ENCODE assay signal across 8 cellular contexts in the genomic region with DNA sequence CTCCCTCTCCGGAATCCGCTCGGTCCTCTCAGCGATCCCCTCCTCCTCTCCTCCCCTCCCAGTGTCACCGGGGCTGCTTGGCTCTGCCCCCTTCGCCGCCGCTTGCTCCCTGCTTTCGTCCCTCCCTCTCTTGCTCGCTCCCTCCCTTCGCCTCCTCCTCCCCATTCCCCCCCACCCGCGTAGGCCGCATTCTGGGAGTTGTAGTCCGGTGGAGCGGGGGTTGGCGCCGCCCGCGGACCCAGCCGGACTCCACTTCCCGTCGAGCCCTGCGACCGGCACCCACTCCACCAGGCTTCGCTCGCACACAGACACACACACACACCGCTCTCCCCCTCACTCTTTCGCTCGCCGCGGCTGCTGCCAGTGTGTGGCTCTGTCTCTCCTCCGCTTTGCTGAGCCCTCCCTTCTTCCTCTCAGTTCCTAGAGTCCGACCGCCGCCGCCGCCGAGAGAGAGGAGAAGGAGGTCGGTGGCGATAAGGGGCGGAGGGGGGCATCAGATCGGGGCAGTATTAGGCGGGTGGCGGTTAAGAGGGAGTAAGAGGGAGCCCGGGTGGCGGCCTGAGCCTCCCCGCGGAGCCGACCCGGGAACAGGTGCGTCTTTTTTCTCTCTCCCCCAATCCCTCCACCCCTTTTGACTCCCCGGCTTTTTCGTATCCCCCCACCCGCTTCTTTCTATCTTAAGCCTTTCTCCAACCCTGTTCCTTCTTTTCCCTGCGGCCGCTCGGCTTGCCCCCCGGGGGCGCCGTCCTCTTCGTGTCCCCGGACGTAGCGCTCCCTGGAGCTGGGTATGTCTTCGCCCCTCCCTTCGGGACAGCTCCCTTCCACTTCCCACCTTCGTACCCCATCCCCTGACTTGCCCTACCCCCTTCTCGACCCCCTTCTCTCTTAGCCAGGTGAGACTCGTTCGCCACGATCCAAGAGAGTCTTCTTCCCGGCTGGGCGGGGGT. TPM values are rescaled to one million over a fixed set of nuclear protein-coding genes. Genes with fewer than 3 reads are reported as not detected.
A peak's percentile ranks its signal among the peaks of the same experiment; 100 is the strongest.
DNase-seq lines count a peak whose midpoint lies in the region; TF ChIP-seq lines count a peak whose summit lies in the region.

A gene with protein sequence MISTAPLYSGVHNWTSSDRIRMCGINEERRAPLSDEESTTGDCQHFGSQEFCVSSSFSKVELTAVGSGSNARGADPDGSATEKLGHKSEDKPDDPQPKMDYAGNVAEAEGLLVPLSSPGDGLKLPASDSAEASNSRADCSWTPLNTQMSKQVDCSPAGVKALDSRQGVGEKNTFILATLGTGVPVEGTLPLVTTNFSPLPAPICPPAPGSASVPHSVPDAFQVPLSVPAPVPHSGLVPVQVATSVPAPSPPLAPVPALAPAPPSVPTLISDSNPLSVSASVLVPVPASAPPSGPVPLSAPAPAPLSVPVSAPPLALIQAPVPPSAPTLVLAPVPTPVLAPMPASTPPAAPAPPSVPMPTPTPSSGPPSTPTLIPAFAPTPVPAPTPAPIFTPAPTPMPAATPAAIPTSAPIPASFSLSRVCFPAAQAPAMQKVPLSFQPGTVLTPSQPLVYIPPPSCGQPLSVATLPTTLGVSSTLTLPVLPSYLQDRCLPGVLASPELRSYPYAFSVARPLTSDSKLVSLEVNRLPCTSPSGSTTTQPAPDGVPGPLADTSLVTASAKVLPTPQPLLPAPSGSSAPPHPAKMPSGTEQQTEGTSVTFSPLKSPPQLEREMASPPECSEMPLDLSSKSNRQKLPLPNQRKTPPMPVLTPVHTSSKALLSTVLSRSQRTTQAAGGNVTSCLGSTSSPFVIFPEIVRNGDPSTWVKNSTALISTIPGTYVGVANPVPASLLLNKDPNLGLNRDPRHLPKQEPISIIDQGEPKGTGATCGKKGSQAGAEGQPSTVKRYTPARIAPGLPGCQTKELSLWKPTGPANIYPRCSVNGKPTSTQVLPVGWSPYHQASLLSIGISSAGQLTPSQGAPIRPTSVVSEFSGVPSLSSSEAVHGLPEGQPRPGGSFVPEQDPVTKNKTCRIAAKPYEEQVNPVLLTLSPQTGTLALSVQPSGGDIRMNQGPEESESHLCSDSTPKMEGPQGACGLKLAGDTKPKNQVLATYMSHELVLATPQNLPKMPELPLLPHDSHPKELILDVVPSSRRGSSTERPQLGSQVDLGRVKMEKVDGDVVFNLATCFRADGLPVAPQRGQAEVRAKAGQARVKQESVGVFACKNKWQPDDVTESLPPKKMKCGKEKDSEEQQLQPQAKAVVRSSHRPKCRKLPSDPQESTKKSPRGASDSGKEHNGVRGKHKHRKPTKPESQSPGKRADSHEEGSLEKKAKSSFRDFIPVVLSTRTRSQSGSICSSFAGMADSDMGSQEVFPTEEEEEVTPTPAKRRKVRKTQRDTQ (N-terminal part only) (plus strand): TSS at position 336 of the 947 bp plus-strand sequence. CDS start 22,597 bp downstream, outside the sequence.

- peaks cover 9% of the 10 kb centered on the region for H3K27me3 Mint-ChIP-seq in neural progenitor cell (ENCODE audit: insufficient read depth, low read depth)

- H3K36me3 ChIP-seq in MG63 = no peaks in the 10 kb centered on the region
- H3K36me3 ChIP-seq in neural progenitor cell = no peaks in the 10 kb centered on the region
- H3K36me3 ChIP-seq in stomach smooth muscle (ENCODE audit: control insufficient read depth in 2 of 2, insufficient read depth in 2 of 2, low read length in 2 of 2) = no peaks in the 10 kb centered on the region

- peaks cover 26% of the 10 kb centered on the region for H3F3A ChIP-seq in neural progenitor cell (ENCODE audit: low read depth)

- peak within 1 kb of the TSS; percentile 90 for H3K4me2 ChIP-seq in neural progenitor cell

- no peak within 1 kb of the TSS for H2AFZ ChIP-seq in neural progenitor cell (replicated peaks)

- no peak within 1 kb of the TSS for H3K9ac ChIP-seq in neural progenitor cell
- no peak within 1 kb of the TSS for H3K9ac ChIP-seq in stomach smooth muscle (ENCODE audit: low read length in 2 of 2)

- H3K27ac Mint-ChIP-seq in neural progenitor cell = no peak within 1 kb of the TSS

- H3K4me3 Mint-ChIP-seq in neural progenitor cell = no peak within 1 kb of the TSS

- no peaks in the 10 kb centered on the region for H3K4me1 ChIP-seq in neural progenitor cell
- peaks cover 2% of the 10 kb centered on the region for H3K4me1 ChIP-seq in stomach smooth muscle (ENCODE audit: control insufficient read depth, insufficient read depth, low read length)

- H3K4me1 Mint-ChIP-seq in neural progenitor cell = peaks cover 28% of the 10 kb centered on the region

- H3K4me3 ChIP-seq in MG63 (peak within 1 kb of the TSS; percentile 40), foreskin fibroblast (ENCODE audit: low read depth in 1 of 2, low read length in 2 of 2) (peak within 1 kb of the TSS; percentile 47 to 66), neural progenitor cell (no peak within 1 kb of the TSS), stomach smooth muscle (ENCODE audit: low read length in 2 of 2) (peak within 1 kb of the TSS; percentile 59 to 73)

- H3K27me3 ChIP-seq in MG63 (no peaks in the 10 kb centered on the region), neural progenitor cell (peaks cover 16% of the 10 kb centered on the region), stomach smooth muscle (ENCODE audit: control insufficient read depth in 1 of 2, insufficient read depth in 2 of 2, low read length in 2 of 2) (no peaks in the 10 kb centered on the region)

- H4K20me1 ChIP-seq in neural progenitor cell (ENCODE audit: low read depth) = peaks cover 34% of the 10 kb centered on the region

- peaks cover 8% of the 10 kb centered on the region for H3K36me3 Mint-ChIP-seq in neural progenitor cell

- no peaks in the 10 kb centered on the region for H3K9me3 Mint-ChIP-seq in neural progenitor cell

- H3K79me2 ChIP-seq in neural progenitor cell (ENCODE audit: low read depth) = peaks cover 35% of the 10 kb centered on the region

- no peak for TF ChIP-seq CTCF in foreskin fibroblast (IDR thresholded peaks at IDR 0.05; ENCODE audit: low read depth, low read length)
- no peak for TF ChIP-seq CTCF in neural progenitor cell (IDR thresholded peaks at IDR 0.05)

- H3K27ac ChIP-seq in neural progenitor cell (no peak within 1 kb of the TSS), stomach smooth muscle (ENCODE audit: low read length) (no peak within 1 kb of the TSS)

- DNase-seq in GF-D8 (lab: John Stamatoyannopoulos, UW) = peak; percentile 77
- peak; percentile 89 for DNase-seq in HCEC 1CT
- peak; percentile 91 for DNase-seq in MG63
- DNase-seq in activated effector memory CD4-positive, alpha-beta T cell treated with anti-CD3 and anti-CD28 coated beads, Interleukin-2, amount 50 U/mL, for 16 hours = peak; percentile 94
- peak; percentile 93 to 97 for DNase-seq in foreskin fibroblast
- DNase-seq in neural progenitor cell (ENCODE audit: low spot score) = peak; percentile 94

- TF ChIP-seq POLR2A in Raji (IDR thresholded peaks at IDR 0.05; ENCODE audit: insufficient read depth, low read depth, low read length) = peak; percentile 88

- H3K9me3 ChIP-seq in MG63 (no peaks in the 10 kb centered on the region), neural progenitor cell (ENCODE audit: low read depth) (no peaks in the 10 kb centered on the region), stomach smooth muscle (ENCODE audit: control insufficient read depth in 2 of 2, low read length in 2 of 2) (no peaks in the 10 kb centered on the region)

RNA-seq across cellular contexts. Expression of the gene that starts here (rescaled TPM):
- 0.13 and 0.39 TPM in 2 replicates for total RNA-seq in MG63 (2014; rRNA removed; shearing (Covaris generic); ENCODE audit: low replicate concordance)
- 5.1 and 6.5 TPM in 2 replicates for total RNA-seq in neural progenitor cell (ENCODE audit: low replicate concordance)

Comparison
In these comparisons a context has a peak if more than half of its experiments do, and no peak if none do; other contexts are left out.
1. Peak in DNase-seq and H3K4me3 ChIP-seq in MG63; RNA of the gene not detected or under 1 TPM.